Comparison of ENCODE assay signal across 16 cellular contexts in genomic region chr14:50084666-50085065, GRCh38. TPM values are rescaled to one million over a fixed set of nuclear protein-coding genes. Genes with fewer than 3 reads are reported as not detected.
DNase-seq lines count a peak whose midpoint lies in the region; ATAC-seq lines count a peak whose summit lies in the region.
"Had no signal": no experiment of that assay in that cellular context is flagged by ENCODE, and none has a peak within 500 bp of the region (broad histone marks: within the 10 kb centered on the region; RNA-seq: fewer than 3 reads in every experiment).

No MANE protein-coding gene starts in this region.

- peak overlapping the region; percentile 96 for H3K27ac ChIP-seq in effector memory CD4-positive, alpha-beta T cell (ENCODE audit: insufficient read depth, low read length, poor library complexity, severe bottlenecking)
- H3K27ac ChIP-seq in SJCRH30: no peak overlapping the region
- H3K27ac ChIP-seq: brain microvascular endothelial cell, vagina had no signal

- H3K27me3 ChIP-seq in effector memory CD4-positive, alpha-beta T cell (replicated peaks; ENCODE audit: control insufficient read depth, insufficient read depth, low read length, poor library complexity, severe bottlenecking): no peaks in the 10 kb centered on the region
- H3K27me3 ChIP-seq in SJCRH30: no peaks in the 10 kb centered on the region
- H3K27me3 ChIP-seq: brain microvascular endothelial cell, vagina had no signal

- H3K36me3 ChIP-seq in effector memory CD4-positive, alpha-beta T cell (ENCODE audit: control insufficient read depth, insufficient read depth, low read length): no peaks in the 10 kb centered on the region
- no peaks in the 10 kb centered on the region for H3K36me3 ChIP-seq in SJCRH30
- H3K36me3 ChIP-seq: brain microvascular endothelial cell, vagina had no signal

- POLR2A ChIA-PET in T-cell (lab: Charles Lee): no interaction called here

- peak overlapping the region; percentile 59 to 78 for H3K4me3 Mint-ChIP-seq in activated T-cell treated with anti-CD3 and anti-CD28 coated beads, Interleukin-2, amount 50 U/mL, for 72 hours
- peak overlapping the region in 2 of 3 donors; percentile 21 to 70 for H3K4me3 Mint-ChIP-seq in T-cell
- peak overlapping the region; percentile 69 to 74 for H3K4me3 Mint-ChIP-seq in stimulated activated naive CD8-positive, alpha-beta T cell treated with anti-CD3 and anti-CD28 coated beads, Interleukin-15, amount 100 ng/mL, for 72 hours

- H3K9me3 ChIP-seq in effector memory CD4-positive, alpha-beta T cell (ENCODE audit: control insufficient read depth, low read length): no peaks in the 10 kb centered on the region
- no peaks in the 10 kb centered on the region for H3K9me3 ChIP-seq in SJCRH30 (replicated peaks)
- H3K9me3 ChIP-seq: vagina had no signal

- peaks cover 1 to 2% of the 10 kb centered on the region in 2 donors for H3K36me3 Mint-ChIP-seq in activated T-cell treated with anti-CD3 and anti-CD28 coated beads, Interleukin-2, amount 50 U/mL, for 72 hours (ENCODE audit: insufficient read depth in 2 of 2)
- H3K36me3 Mint-ChIP-seq in T-cell: no peaks in the 10 kb centered on the region

- H3K4me1 ChIP-seq in effector memory CD4-positive, alpha-beta T cell (ENCODE audit: control insufficient read depth, insufficient read depth, low read length, poor library complexity, severe bottlenecking): peaks cover 76% of the 10 kb centered on the region
- H3K4me1 ChIP-seq in SJCRH30: no peaks in the 10 kb centered on the region

- CTCF ChIA-PET in T-cell (lab: Charles Lee): interaction anchor here in 1 of 2 donors (1.5 to 1.8 kb wide), 2 partner anchors 219 to 233 kb away, joined by 3 to 10 read pairs; no protein-coding TSS in a partner anchor

- DNase-seq in activated T-cell treated with anti-CD3 and anti-CD28 coated beads, Interleukin-2, amount 50 U/mL, for 72 hours: no peak
- DNase-seq in activated T-cell treated with anti-CD3 and anti-CD28 coated beads for 4 hours (no peak), T-cell (no peak), NCI-H1105 (lab: John Stamatoyannopoulos, UW) (no peak), SJCRH30 (no peak), Kasumi-1 (lab: John Stamatoyannopoulos, UW) (no peak)
- no peak for DNase-seq in effector memory CD4-positive, alpha-beta T cell
- DNase-seq in stimulated activated naive CD8-positive, alpha-beta T cell treated with anti-CD3 and anti-CD28 coated beads, Interleukin-15, amount 100 ng/mL, for 72 hours: no peak
- DNase-seq: activated CD4-positive, alpha-beta T cell treated with anti-CD3 and anti-CD28 coated beads for 1 hour; activated gamma-delta T cell; brain microvascular endothelial cell; GOT3; NCI-H1694; NCI-H2227 treated with DMSO at 0.1 percent for 48 hours had no signal

- H3K4me3 ChIP-seq in effector memory CD4-positive, alpha-beta T cell (ENCODE audit: insufficient read depth, low read depth, low read length, poor library complexity, severe bottlenecking): no peak overlapping the region
- H3K4me3 ChIP-seq in SJCRH30: no peak overlapping the region
- H3K4me3 ChIP-seq: lung, vagina had no signal

- no peaks in the 10 kb centered on the region for H3K27me3 Mint-ChIP-seq in activated T-cell treated with anti-CD3 and anti-CD28 coated beads, Interleukin-2, amount 50 U/mL, for 72 hours (ENCODE audit: low read depth)
- no peaks in the 10 kb centered on the region for H3K27me3 Mint-ChIP-seq in T-cell
- H3K27me3 Mint-ChIP-seq in stimulated activated naive CD8-positive, alpha-beta T cell treated with anti-CD3 and anti-CD28 coated beads, Interleukin-15, amount 100 ng/mL, for 72 hours: no peaks in the 10 kb centered on the region

- H3K4me1 Mint-ChIP-seq in activated T-cell treated with anti-CD3 and anti-CD28 coated beads, Interleukin-2, amount 50 U/mL, for 72 hours (ENCODE audit: low read depth): peaks cover 88% of the 10 kb centered on the region
- peaks cover 83 to 88% (median 87%) of the 10 kb centered on the region in 3 donors for H3K4me1 Mint-ChIP-seq in T-cell
- peaks cover 82% of the 10 kb centered on the region for H3K4me1 Mint-ChIP-seq in stimulated activated naive CD8-positive, alpha-beta T cell treated with anti-CD3 and anti-CD28 coated beads, Interleukin-15, amount 100 ng/mL, for 72 hours

- peak overlapping the region; percentile 96 for H3K27ac Mint-ChIP-seq in activated T-cell treated with anti-CD3 and anti-CD28 coated beads, Interleukin-2, amount 50 U/mL, for 72 hours
- peak overlapping the region; percentile 95 to 96 for H3K27ac Mint-ChIP-seq in T-cell
- peak overlapping the region; percentile 93 to 97 for H3K27ac Mint-ChIP-seq in stimulated activated naive CD8-positive, alpha-beta T cell treated with anti-CD3 and anti-CD28 coated beads, Interleukin-15, amount 100 ng/mL, for 72 hours

- ATAC-seq in activated T-cell treated with anti-CD3 and anti-CD28 coated beads, Interleukin-2, amount 50 U/mL, for 72 hours (replicated peaks in 1 of 2): no peak
- no peak for ATAC-seq in T-cell (replicated peaks in 1 of 4)
- no peak for ATAC-seq in stimulated activated naive CD8-positive, alpha-beta T cell treated with anti-CD3 and anti-CD28 coated beads, Interleukin-15, amount 100 ng/mL, for 72 hours

- no peaks in the 10 kb centered on the region for H3K9me3 Mint-ChIP-seq in activated T-cell treated with anti-CD3 and anti-CD28 coated beads, Interleukin-2, amount 50 U/mL, for 72 hours
- H3K9me3 Mint-ChIP-seq in T-cell: no peaks in the 10 kb centered on the region
- H3K9me3 Mint-ChIP-seq in stimulated activated naive CD8-positive, alpha-beta T cell treated with anti-CD3 and anti-CD28 coated beads, Interleukin-15, amount 100 ng/mL, for 72 hours: no peaks in the 10 kb centered on the region

RNA-seq across cellular contexts. Expression of gene VCPKMT, which starts 31.7 kb away (rescaled TPM):
- total RNA-seq in activated T-cell treated with anti-CD3 and anti-CD28 coated beads, Interleukin-2, amount 50 U/mL, for 72 hours: 10 to 100 TPM; 11.3 to 13.8 TPM
- total RNA-seq in T-cell: 10 to 100 TPM; 16.3 to 24.4 (median 18.3) TPM
- 7.8 and 11.6 TPM in 2 replicates for total RNA-seq in SJCRH30 (2014; rRNA removed; shearing (Covaris generic))
